ENCODE assay signal across 22 cellular contexts in genomic region chr3:131158434-131158833, GRCh38.
"Had no signal": no experiment of that assay in that cellular context is flagged by ENCODE, and none has a peak within 500 bp of the region (broad histone marks: within the 10 kb centered on the region; RNA-seq: fewer than 3 reads in every experiment).

No MANE protein-coding gene starts in this region.

- ATAC-seq: esophagus mucosa, gastrocnemius medialis, left lung, psoas muscle had no signal

- H3K36me3 Mint-ChIP-seq: natural killer cell treated with Interleukin-12 subunit alpha and Interleukin-12 subunit beta and Interleukin-15 and Interleukin-18, amount 100 ng/mL, for 72 hours had no signal

- H3K79me2 ChIP-seq: parathyroid adenoma had no signal

- H2AFZ ChIP-seq: parathyroid adenoma had no signal

- H3K4me3 Mint-ChIP-seq: central memory CD8-positive, alpha-beta T cell; natural killer cell treated with Interleukin-12 subunit alpha and Interleukin-12 subunit beta and Interleukin-15 and Interleukin-18, amount 100 ng/mL, for 72 hours had no signal

- H3K36me3 ChIP-seq: gastrocnemius medialis, left lung, right lobe of liver, stomach, thoracic aorta, transverse colon, uterus had no signal

- H3K27ac ChIP-seq: gastrocnemius medialis, left lung, parathyroid adenoma, psoas muscle, right lobe of liver, skin epidermis, stomach, thoracic aorta, transverse colon, uterus had no signal

- FAIRE-seq: endometrium, keratinocyte had no signal

- H3K27me3 Mint-ChIP-seq: central memory CD8-positive, alpha-beta T cell; natural killer cell treated with Interleukin-12 subunit alpha and Interleukin-12 subunit beta and Interleukin-15 and Interleukin-18, amount 100 ng/mL, for 72 hours had no signal

- H3K4me3 ChIP-seq: gastrocnemius medialis, left lung, lung, psoas muscle, right lobe of liver, skin epidermis, stomach, thoracic aorta, transverse colon, uterus had no signal

- H3K9me3 Mint-ChIP-seq: central memory CD8-positive, alpha-beta T cell; natural killer cell treated with Interleukin-12 subunit alpha and Interleukin-12 subunit beta and Interleukin-15 and Interleukin-18, amount 100 ng/mL, for 72 hours had no signal

- H3K9me3 ChIP-seq: gastrocnemius medialis, left lung, psoas muscle, right lobe of liver, stomach, thoracic aorta, transverse colon, uterus had no signal

- H3K27ac Mint-ChIP-seq: natural killer cell treated with Interleukin-12 subunit alpha and Interleukin-12 subunit beta and Interleukin-15 and Interleukin-18, amount 100 ng/mL, for 72 hours had no signal

- DNase-seq: effector memory CD4-positive, alpha-beta T cell; gastrocnemius medialis; glutamatergic neuron; mesenchymal stem cell; midbrain; psoas muscle; retina; right lobe of liver; stomach; substantia nigra; transverse colon; uterus had no signal

- H3K27me3 ChIP-seq: gastrocnemius medialis, left lung, right lobe of liver, stomach, transverse colon, uterus had no signal

- H3K4me1 ChIP-seq: gastrocnemius medialis, left lung, parathyroid adenoma, psoas muscle, right lobe of liver, stomach, transverse colon, uterus had no signal

- H3K4me1 Mint-ChIP-seq: central memory CD8-positive, alpha-beta T cell had no signal

- H3K9ac ChIP-seq: parathyroid adenoma had no signal
